Comparison of ENCODE assay signal across 26 cellular contexts in the genomic region with DNA sequence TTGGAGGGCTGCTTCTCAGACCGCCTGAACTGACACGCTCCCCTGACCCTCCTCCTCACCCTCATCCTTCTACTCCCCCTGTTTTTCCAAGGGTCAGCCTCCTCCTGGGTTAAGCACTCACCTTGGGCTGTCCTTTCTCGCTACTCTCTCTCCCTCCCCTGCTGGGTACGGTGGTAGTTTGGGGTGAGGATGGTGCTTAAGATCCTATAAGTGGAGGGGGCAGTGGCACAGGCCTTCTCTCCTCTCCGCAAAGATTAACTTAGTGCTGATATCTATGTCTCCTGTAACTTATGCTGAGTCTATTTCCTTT.
"Had no signal": no experiment of that assay in that cellular context is flagged by ENCODE, and none has a peak within 500 bp of the region (broad histone marks: within the 10 kb centered on the region; RNA-seq: fewer than 3 reads in every experiment).

No MANE protein-coding gene starts in this region.

- H3K4me3 Mint-ChIP-seq: activated naive CD4-positive, alpha-beta T cell treated with anti-CD3 and anti-CD28 coated beads for 36 hours; activated naive CD8-positive, alpha-beta T cell treated with anti-CD3 and anti-CD28 coated beads for 36 hours; activated T-helper 1 cell treated with anti-CD3 and anti-CD28 coated beads, Interleukin-12 subunit alpha, Interleukin-12 subunit beta, Interleukin-2, Interleukin-4 antibody, amounts not matched to agents 30 ng/mL and 10 ng/mL and 1 ng/mL, durations not matched to agents 14 hours and 24 hours and 36 hours; naive thymus-derived CD4-positive, alpha-beta T cell; neural progenitor cell had no signal

- H3K9me3 ChIP-seq: adrenal gland, body of pancreas, colonic mucosa, heart left ventricle, right atrium auricular region, thoracic aorta, uterus had no signal

- H3K4me1 Mint-ChIP-seq: activated naive CD8-positive, alpha-beta T cell treated with anti-CD3 and anti-CD28 coated beads for 36 hours; neural progenitor cell had no signal

- H3K27ac ChIP-seq: adrenal gland, body of pancreas, colonic mucosa, foreskin keratinocyte, heart left ventricle, neural progenitor cell, right atrium auricular region, thoracic aorta, uterus had no signal

- H3K36me3 Mint-ChIP-seq: activated naive CD8-positive, alpha-beta T cell treated with anti-CD3 and anti-CD28 coated beads for 36 hours; naive thymus-derived CD4-positive, alpha-beta T cell; neural progenitor cell had no signal

- H3K9me3 Mint-ChIP-seq: activated naive CD4-positive, alpha-beta T cell treated with anti-CD3 and anti-CD28 coated beads for 36 hours; activated naive CD8-positive, alpha-beta T cell treated with anti-CD3 and anti-CD28 coated beads for 36 hours; activated T-helper 1 cell treated with anti-CD3 and anti-CD28 coated beads, Interleukin-12 subunit alpha, Interleukin-12 subunit beta, Interleukin-2, Interleukin-4 antibody, amounts not matched to agents 30 ng/mL and 10 ng/mL and 1 ng/mL, durations not matched to agents 14 hours and 24 hours and 36 hours; neural progenitor cell had no signal

- H3K27ac Mint-ChIP-seq: activated naive CD4-positive, alpha-beta T cell treated with anti-CD3 and anti-CD28 coated beads for 36 hours; activated naive CD8-positive, alpha-beta T cell treated with anti-CD3 and anti-CD28 coated beads for 36 hours; activated T-helper 1 cell treated with anti-CD3 and anti-CD28 coated beads, Interleukin-12 subunit alpha, Interleukin-12 subunit beta, Interleukin-2, Interleukin-4 antibody, amounts not matched to agents 30 ng/mL and 10 ng/mL and 1 ng/mL, durations not matched to agents 14 hours and 24 hours and 36 hours; naive thymus-derived CD4-positive, alpha-beta T cell; neural progenitor cell had no signal

- ATAC-seq: activated CD4-positive, CD25-positive, alpha-beta regulatory T cell treated with anti-CD3 and anti-CD28 coated beads, Interleukin-2, amount 50 U/mL, for 24 hours; body of pancreas; foreskin keratinocyte; naive thymus-derived CD4-positive, alpha-beta T cell had no signal

- H3K27me3 ChIP-seq: adrenal gland, body of pancreas, colonic mucosa, foreskin keratinocyte, heart left ventricle, neural progenitor cell, right atrium auricular region, uterus had no signal

- H3K4me3 ChIP-seq: adrenal gland, body of pancreas, colonic mucosa, heart left ventricle, neural progenitor cell, right atrium auricular region, smooth muscle cell, thoracic aorta, uterus had no signal

- H3K9ac ChIP-seq: neural progenitor cell had no signal

- H3K4me1 ChIP-seq: adrenal gland, body of pancreas, colonic mucosa, foreskin keratinocyte, neural progenitor cell, right atrium auricular region, uterus had no signal

- H3K36me3 ChIP-seq: adrenal gland, colonic mucosa, heart left ventricle, neural progenitor cell, right atrium auricular region, thoracic aorta, uterus had no signal

- DNase-seq: activated CD4-positive, alpha-beta T cell treated with anti-CD3 and anti-CD28 coated beads for 48 hours; activated CD4-positive, alpha-beta T cell treated with anti-CD3 and anti-CD28 coated beads, Interleukin-2, amount 50 U/mL, for 48 hours; activated CD8-positive, alpha-beta memory T cell treated with anti-CD3 and anti-CD28 coated beads for 24 hours; activated effector memory CD4-positive, alpha-beta T cell treated with anti-CD3 and anti-CD28 coated beads, Interleukin-2, amount 50 U/mL, for 16 hours; activated naive CD4-positive, alpha-beta T cell treated with anti-CD3 and anti-CD28 coated beads for 36 hours; activated naive CD8-positive, alpha-beta T cell treated with anti-CD3 and anti-CD28 coated beads for 36 hours; adrenal gland; aorta; body of pancreas; colonic mucosa; effector CD8-positive, alpha-beta T cell; foreskin keratinocyte; heart left ventricle; islet precursor cell; left ventricle myocardium superior; naive thymus-derived CD4-positive, alpha-beta T cell; stimulated activated CD4-positive, alpha-beta T cell treated with anti-CD3 and anti-CD28 coated beads, Interleukin-2, amount 100 ng/mL, for 24 hours; stimulated activated naive CD4-positive, alpha-beta T cell treated with Interleukin-2 at 50 U/mL for 16 hours; trophoblast cell; uterus had no signal
